25 cellular contexts compared by ENCODE assay signal in genomic region chr3:88167173-88167572, GRCh38.
"Had no signal": no experiment of that assay in that cellular context is flagged by ENCODE, and none has a peak within 500 bp of the region (broad histone marks: within the 10 kb centered on the region; RNA-seq: fewer than 3 reads in every experiment).

No MANE protein-coding gene starts in this region.

- H3K4me3 ChIP-seq: colonic mucosa, coronary artery, dorsolateral prefrontal cortex, esophagus muscularis mucosa, esophagus squamous epithelium, gastrocnemius medialis, gastroesophageal sphincter, heart left ventricle, heart right ventricle had no signal

- H3K9me3 ChIP-seq: colonic mucosa, esophagus muscularis mucosa, esophagus squamous epithelium, gastrocnemius medialis, gastroesophageal sphincter, heart left ventricle, heart right ventricle had no signal

- H3K27ac ChIP-seq: colonic mucosa, coronary artery, dorsolateral prefrontal cortex, epithelial cell of prostate, esophagus muscularis mucosa, esophagus squamous epithelium, foreskin keratinocyte, gastrocnemius medialis, gastroesophageal sphincter, heart left ventricle, heart right ventricle had no signal

- H3K27me3 ChIP-seq: colonic mucosa, dorsolateral prefrontal cortex, esophagus muscularis mucosa, esophagus squamous epithelium, foreskin keratinocyte, gastrocnemius medialis, gastroesophageal sphincter, heart left ventricle, heart right ventricle had no signal

- ATAC-seq: effector memory CD8-positive, alpha-beta T cell; esophagus mucosa; foreskin keratinocyte; gastrocnemius medialis; gastroesophageal sphincter; heart left ventricle; heart right ventricle had no signal

- H3K36me3 ChIP-seq: colonic mucosa had no signal

- H3K4me1 ChIP-seq: colonic mucosa, esophagus muscularis mucosa, esophagus squamous epithelium, foreskin keratinocyte, gastrocnemius medialis, gastroesophageal sphincter, heart left ventricle, heart right ventricle had no signal

- DNase-seq: colonic mucosa; cortex of kidney; dermis blood vessel endothelial cell; dorsolateral prefrontal cortex; effector CD4-positive, alpha-beta T cell; effector CD8-positive, alpha-beta T cell; effector memory CD4-positive, alpha-beta T cell; effector memory CD8-positive, alpha-beta T cell; endodermal cell; erythroblast; esophagus squamous epithelium; foreskin fibroblast; foreskin keratinocyte; foreskin melanocyte; gastrocnemius medialis; glutamatergic neuron; head of caudate nucleus; heart left ventricle; heart right ventricle had no signal

- H3K9me3 Mint-ChIP-seq: dendritic cell treated with granulocyte-macrophage colony-stimulating factor and Interleukin-4, amounts not matched to agents 40 ng/mL and 50 ng/mL, for 4 days; effector memory CD8-positive, alpha-beta T cell had no signal

- H3K4me3 Mint-ChIP-seq: dendritic cell treated with granulocyte-macrophage colony-stimulating factor and Interleukin-4, amounts not matched to agents 40 ng/mL and 50 ng/mL, for 4 days; effector memory CD8-positive, alpha-beta T cell; endodermal cell had no signal

- H3K27me3 Mint-ChIP-seq: dendritic cell treated with granulocyte-macrophage colony-stimulating factor and Interleukin-4, amounts not matched to agents 40 ng/mL and 50 ng/mL, for 4 days; effector memory CD8-positive, alpha-beta T cell had no signal

- H3K27ac Mint-ChIP-seq: dendritic cell treated with granulocyte-macrophage colony-stimulating factor and Interleukin-4, amounts not matched to agents 40 ng/mL and 50 ng/mL, for 4 days; effector memory CD8-positive, alpha-beta T cell; endodermal cell had no signal
